ENCODE assay signal across 10 cellular contexts in genomic region chr13:40993987-40994386, GRCh38. TPM values are rescaled to one million over a fixed set of nuclear protein-coding genes. Genes with fewer than 3 reads are reported as not detected.
DNase-seq lines count a peak whose midpoint lies in the region; ATAC-seq, FAIRE-seq and TF ChIP-seq lines count a peak whose summit lies in the region.
"Had no signal": no experiment of that assay in that cellular context is flagged by ENCODE, and none has a peak within 500 bp of the region (broad histone marks: within the 10 kb centered on the region; RNA-seq: fewer than 3 reads in every experiment).

No MANE protein-coding gene starts in this region.

- TF ChIP-seq EP300 in A549 (IDR thresholded peaks at IDR 0.05) = no peak

- TF ChIP-seq RAD21 in A549 (conservative IDR thresholded peaks at IDR 0.05 in 1 of 2, IDR thresholded peaks at IDR 0.05 in 1 of 2) = no peak
- TF ChIP-seq RAD21 in liver (IDR thresholded peaks at IDR 0.05) = peak in 1 of 2 donors; percentile 60

- ATAC-seq in A549 (peak; percentile 50 to 71; a peak in 3 of 6 replicates), HG03175 (IDR thresholded peaks at IDR 0.05; ENCODE audit: unreplicated experiment) (no peak), HG03442 (IDR thresholded peaks at IDR 0.05; ENCODE audit: unreplicated experiment) (no peak), HG02798 (IDR thresholded peaks at IDR 0.05; ENCODE audit: poor library complexity, unreplicated experiment) (no peak)

- peaks cover 77% of the 10 kb centered on the region for H3K4me1 Mint-ChIP-seq in activated CD4-positive, alpha-beta memory T cell treated with anti-CD3 and anti-CD28 coated beads, Interleukin-2, amount 10 ng/mL, durations not matched to agents 7 days and 5 days

- no peak for TF ChIP-seq POLR2A in A549 (IDR thresholded peaks at IDR 0.05; ENCODE audit: low read length)

- no peak overlapping the region for H3K4me3 Mint-ChIP-seq in activated CD4-positive, alpha-beta memory T cell treated with anti-CD3 and anti-CD28 coated beads, Interleukin-2, amount 10 ng/mL, durations not matched to agents 7 days and 5 days
- H3K4me3 Mint-ChIP-seq: HFFc6 had no signal

- H3K4me2 ChIP-seq in A549 = no peak overlapping the region

- peaks cover 0 to 3% (median 0%) of the 10 kb centered on the region in 4 donors for H3K36me3 ChIP-seq in liver (ENCODE audit: control insufficient read depth in 4 of 4, insufficient read depth in 3 of 4, low read depth in 1 of 4, low read length in 3 of 4)

- CTCF ChIA-PET in A549 (lab: Yijun Ruan, JAX) = no interaction called here
- CTCF ChIA-PET in activated CD4-positive, alpha-beta memory T cell treated with anti-CD3 and anti-CD28 coated beads, Interleukin-2, amount 10 ng/mL, durations not matched to agents 7 days and 5 days (lab: Charles Lee) = interaction anchor here (0.7 to 1.0 kb wide), 3 partner anchors 11 to 24 kb away, joined by 3 to 4 read pairs (median 3); no protein-coding TSS in a partner anchor

- POLR2A ChIA-PET in A549 (lab: Yijun Ruan, JAX) = no interaction called here
- POLR2A ChIA-PET in activated CD4-positive, alpha-beta memory T cell treated with anti-CD3 and anti-CD28 coated beads, Interleukin-2, amount 10 ng/mL, durations not matched to agents 7 days and 5 days (lab: Charles Lee) = interaction anchor here (0.8 to 3.1 kb wide), 7 partner anchors 8 to 24 kb away, joined by 4 to 33 read pairs (median 10); partner anchors contain the start of gene ELF1

- peaks cover 45% of the 10 kb centered on the region for H3K36me3 Mint-ChIP-seq in activated CD4-positive, alpha-beta memory T cell treated with anti-CD3 and anti-CD28 coated beads, Interleukin-2, amount 10 ng/mL, durations not matched to agents 7 days and 5 days (ENCODE audit: low read depth)

- H3K27me3 Mint-ChIP-seq in activated CD4-positive, alpha-beta memory T cell treated with anti-CD3 and anti-CD28 coated beads, Interleukin-2, amount 10 ng/mL, durations not matched to agents 7 days and 5 days = no peaks in the 10 kb centered on the region

- no peak for FAIRE-seq in A549 (lab: Jason Lieb, UNC)
- FAIRE-seq: G401.6 had no signal

- H3K27me3 ChIP-seq in HL-60 (ENCODE audit: insufficient read depth, poor library complexity, severe bottlenecking) (no peaks in the 10 kb centered on the region), liver (ENCODE audit: control insufficient read depth in 4 of 4, insufficient read depth in 4 of 4, low read length in 3 of 4) (no peaks in the 10 kb centered on the region)

- H3K27ac ChIP-seq in A549 (no peak overlapping the region), HL-60 (replicated peaks) (peak overlapping the region; percentile 58), liver (ENCODE audit: low read depth in 1 of 2, low read length in 2 of 2) (peak overlapping the region in 1 of 2 donors; percentile 63)

- no peak for TF ChIP-seq CTCF in A549 (IDR thresholded peaks at IDR 0.05)
- TF ChIP-seq CTCF in HL-60 (IDR thresholded peaks at IDR 0.05; ENCODE audit: insufficient read depth, low read length) = no peak
- peak; percentile 23 for TF ChIP-seq CTCF in liver (IDR thresholded peaks at IDR 0.05; ENCODE audit: low read depth, low read length, missing input control)

- no peaks in the 10 kb centered on the region for H3K9me3 Mint-ChIP-seq in activated CD4-positive, alpha-beta memory T cell treated with anti-CD3 and anti-CD28 coated beads, Interleukin-2, amount 10 ng/mL, durations not matched to agents 7 days and 5 days
- H3K9me3 Mint-ChIP-seq: HFFc6 had no signal

- no peak for DNase-seq in A549 (ENCODE audit: low read depth in 1 of 2, low spot score in 1 of 2)
- no peak for DNase-seq in HL-60 (ENCODE audit: low read depth in 1 of 2, low spot score in 1 of 2)
- DNase-seq in activated CD4-positive, alpha-beta memory T cell treated with anti-CD3 and anti-CD28 coated beads, Interleukin-2, amount 10 ng/mL, durations not matched to agents 7 days and 5 days = no peak
- DNase-seq in GOT3 (lab: John Stamatoyannopoulos, UW) = no peak
- DNase-seq: HFFc6 had no signal

- peak overlapping the region; percentile 44 for H3K27ac Mint-ChIP-seq in activated CD4-positive, alpha-beta memory T cell treated with anti-CD3 and anti-CD28 coated beads, Interleukin-2, amount 10 ng/mL, durations not matched to agents 7 days and 5 days
- H3K27ac Mint-ChIP-seq: HFFc6 had no signal

- no peak overlapping the region for H3K9ac ChIP-seq in liver (ENCODE audit: low read depth in 1 of 2, low read length in 2 of 2)

- H3K9me3 ChIP-seq in A549 = no peaks in the 10 kb centered on the region
- no peaks in the 10 kb centered on the region for H3K9me3 ChIP-seq in liver (ENCODE audit: control insufficient read depth in 4 of 4, low read length in 3 of 4)

- H3K4me3 ChIP-seq in A549 (no peak overlapping the region), HL-60 (replicated peaks; ENCODE audit: insufficient read depth, low read length) (no peak overlapping the region), liver (ENCODE audit: low read depth in 1 of 3, low read length in 3 of 3) (no peak overlapping the region)

- H3K4me1 ChIP-seq in A549 (no peaks in the 10 kb centered on the region), liver (ENCODE audit: control insufficient read depth in 4 of 4, insufficient read depth in 4 of 4, low read length in 3 of 4) (peaks cover 7 to 17% (median 12%) of the 10 kb centered on the region in 4 donors)

TF ChIP-seq in A549, 52 proteins besides CTCF, POLR2A, EP300 and RAD21:
- TF ChIP-seq SREBF2 (IDR thresholded peaks at IDR 0.05) (no peak), NFE2L2 (conservative IDR thresholded peaks at IDR 0.05; ENCODE audit: low read length) (no peak), ESRRA (IDR thresholded peaks at IDR 0.05; ENCODE audit: borderline replicate concordance, low read length) (no peak), CEBPB (IDR thresholded peaks at IDR 0.05) (no peak), CHD4 (IDR thresholded peaks at IDR 0.05; ENCODE audit: borderline replicate concordance) (no peak), POLR2AphosphoS2 (conservative IDR thresholded peaks at IDR 0.05; ENCODE audit: low read length) (no peak), TP53 (CRISPR knock-in tag; IDR thresholded peaks at IDR 0.05) (no peak), HOXA7 (CRISPR knock-in tag; IDR thresholded peaks at IDR 0.05) (no peak), ATOH8 (CRISPR knock-in tag; IDR thresholded peaks at IDR 0.05; ENCODE audit: low read depth) (no peak), MAX (IDR thresholded peaks at IDR 0.05) (no peak), HDAC2 (IDR thresholded peaks at IDR 0.05) (no peak)

TF ChIP-seq in liver, 16 proteins besides CTCF, POLR2A, EP300 and RAD21:
- TF ChIP-seq ATF3 (IDR thresholded peaks at IDR 0.05) = peak; percentile 38
- peak; percentile 19 for TF ChIP-seq REST (IDR thresholded peaks at IDR 0.05)
- TF ChIP-seq EGR1 (IDR thresholded peaks at IDR 0.05; ENCODE audit: low read depth in 2 of 2) = no peak
- TF ChIP-seq RXRA (IDR thresholded peaks at IDR 0.05) = peak; percentile 38 to 47
- TF ChIP-seq HNF4A (conservative IDR thresholded peaks at IDR 0.05) = peak; percentile 32 to 41
- TF ChIP-seq SP1 (IDR thresholded peaks at IDR 0.05) = peak; percentile 80
- TF ChIP-seq JUND (IDR thresholded peaks at IDR 0.05) = peak; percentile 45 to 62
- no peak for TF ChIP-seq HNF4G (IDR thresholded peaks at IDR 0.05)
- TF ChIP-seq MAX (IDR thresholded peaks at IDR 0.05) = no peak
- peak; percentile 0 for TF ChIP-seq FOXA1 (IDR thresholded peaks at IDR 0.05)
- peak; percentile 23 for TF ChIP-seq YY1 (IDR thresholded peaks at IDR 0.05)
- no peak for TF ChIP-seq FOXA2 (IDR thresholded peaks at IDR 0.05)

RNA-seq across cellular contexts. Expression of gene ELF1, which starts 25.1 kb away (rescaled TPM):
- polyA plus RNA-seq in A549 (2011; rRNA removed) (40.5 and 45.0 TPM in 2 replicates), A549 (2017; fragmentation: RNase III; extraction: RNeasy Plus Mini Kit Qiagen cat#74134 plus additional on column Dnase treatment) (21.4 to 27.1 TPM (median 24.9 TPM) in 3 replicates), liver (10 to 100 TPM; 15.3 to 16.6 TPM)
- 7.7 and 10.1 TPM in 2 replicates for polyA plus RNA-seq in A549 (2012; cell fraction: cytosol; rRNA removed)
- polyA plus RNA-seq in A549 (2012; cell fraction: nucleus; rRNA removed) = 7.4 and 7.7 TPM in 2 replicates
- polyA minus RNA-seq in A549 (2011; rRNA and poly(A)+ RNA removed) = 26.2 and 30.5 TPM in 2 replicates
- total RNA-seq in activated CD4-positive, alpha-beta memory T cell treated with anti-CD3 and anti-CD28 coated beads, Interleukin-2, amount 10 ng/mL, durations not matched to agents 7 days and 5 days = 100 to 1,000 TPM; 159 to 169 TPM
- 10 to 100 TPM; 36.3 to 57.2 TPM for total RNA-seq in liver

Comparison
In these comparisons a context has a peak if more than half of its experiments do, and no peak if none do; other contexts are left out.
1. ATAC-seq: peak in A549 (2 of 2); none in HG03175 (single experiment), HG03442 (single experiment) and HG02798 (single experiment).